1 cellular context compared by ENCODE assay signal in the genomic region with DNA sequence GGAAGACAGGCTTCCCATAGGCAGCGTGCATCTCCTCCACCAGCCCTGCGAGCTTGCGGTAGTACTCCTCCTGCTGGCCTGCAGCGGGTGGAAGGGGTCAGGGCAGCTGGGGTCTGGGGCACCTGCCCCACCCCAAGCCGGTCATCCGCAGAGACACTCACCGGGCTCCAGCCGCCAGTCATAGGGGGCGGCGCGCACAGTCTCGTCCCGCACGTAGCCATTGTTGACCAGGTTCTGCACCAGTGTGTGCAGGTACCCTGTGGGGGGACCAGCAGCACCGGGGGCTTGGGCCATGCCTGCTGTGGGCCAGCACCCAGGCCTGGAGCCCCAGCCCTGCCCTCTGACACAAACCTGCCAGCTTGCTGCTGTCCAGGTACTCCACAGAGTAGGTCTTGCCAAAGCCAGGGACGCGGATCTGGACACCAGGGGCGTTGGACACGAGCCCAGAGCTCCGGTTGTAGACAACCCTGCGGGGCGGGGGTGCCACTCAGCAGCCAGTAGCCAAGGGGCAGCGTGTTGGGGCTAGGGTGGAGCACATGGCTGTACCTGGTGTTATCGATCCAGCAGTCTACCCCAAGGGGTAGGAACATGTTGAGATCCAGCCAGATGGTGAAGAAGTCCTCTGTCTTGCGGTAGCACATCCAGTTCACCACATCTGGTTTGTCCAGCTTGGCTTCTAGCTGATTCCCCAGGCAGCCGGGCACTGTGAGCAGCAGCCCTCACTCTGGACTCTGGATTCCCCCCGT.
A peak's percentile ranks its signal among the peaks of the same experiment; 100 is the strongest.
TF ChIP-seq lines count a peak whose summit lies in the region.

No MANE protein-coding gene starts in this region.

TF ChIP-seq in HepG2, 621 proteins besides CTCF, POLR2A, EP300 and RAD21 (continued from another document and continues in another):
- TF ChIP-seq GMEB2 (CRISPR knock-in tag; IDR thresholded peaks at IDR 0.05; ENCODE audit: low read depth): no peak
- peak; percentile 47 for TF ChIP-seq ERF (CRISPR knock-in tag; IDR thresholded peaks at IDR 0.05)
- peak; percentile 39; the same call in 1 of the 2 replicates for TF ChIP-seq KMT2B (CRISPR knock-in tag; IDR thresholded peaks at IDR 0.05)
- TF ChIP-seq NR2F2 (IDR thresholded peaks at IDR 0.05; ENCODE audit: borderline replicate concordance, low read depth): no peak
- TF ChIP-seq, protein P1, sequence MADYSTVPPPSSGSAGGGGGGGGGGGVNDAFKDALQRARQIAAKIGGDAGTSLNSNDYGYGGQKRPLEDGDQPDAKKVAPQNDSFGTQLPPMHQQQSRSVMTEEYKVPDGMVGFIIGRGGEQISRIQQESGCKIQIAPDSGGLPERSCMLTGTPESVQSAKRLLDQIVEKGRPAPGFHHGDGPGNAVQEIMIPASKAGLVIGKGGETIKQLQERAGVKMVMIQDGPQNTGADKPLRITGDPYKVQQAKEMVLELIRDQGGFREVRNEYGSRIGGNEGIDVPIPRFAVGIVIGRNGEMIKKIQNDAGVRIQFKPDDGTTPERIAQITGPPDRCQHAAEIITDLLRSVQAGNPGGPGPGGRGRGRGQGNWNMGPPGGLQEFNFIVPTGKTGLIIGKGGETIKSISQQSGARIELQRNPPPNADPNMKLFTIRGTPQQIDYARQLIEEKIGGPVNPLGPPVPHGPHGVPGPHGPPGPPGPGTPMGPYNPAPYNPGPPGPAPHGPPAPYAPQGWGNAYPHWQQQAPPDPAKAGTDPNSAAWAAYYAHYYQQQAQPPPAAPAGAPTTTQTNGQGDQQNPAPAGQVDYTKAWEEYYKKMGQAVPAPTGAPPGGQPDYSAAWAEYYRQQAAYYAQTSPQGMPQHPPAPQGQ (CRISPR knock-in tag; IDR thresholded peaks at IDR 0.05; ENCODE audit: borderline replicate concordance): no peak
- peak; percentile 57; the same call in 1 of the 2 replicates for TF ChIP-seq IKZF5 (CRISPR knock-in tag; IDR thresholded peaks at IDR 0.05)
- 0 out of 2 replicates have a peak, but pooled peaks have one; percentile 15 for TF ChIP-seq KLF11 (CRISPR knock-in tag; IDR thresholded peaks at IDR 0.05)
- TF ChIP-seq, protein P2, sequence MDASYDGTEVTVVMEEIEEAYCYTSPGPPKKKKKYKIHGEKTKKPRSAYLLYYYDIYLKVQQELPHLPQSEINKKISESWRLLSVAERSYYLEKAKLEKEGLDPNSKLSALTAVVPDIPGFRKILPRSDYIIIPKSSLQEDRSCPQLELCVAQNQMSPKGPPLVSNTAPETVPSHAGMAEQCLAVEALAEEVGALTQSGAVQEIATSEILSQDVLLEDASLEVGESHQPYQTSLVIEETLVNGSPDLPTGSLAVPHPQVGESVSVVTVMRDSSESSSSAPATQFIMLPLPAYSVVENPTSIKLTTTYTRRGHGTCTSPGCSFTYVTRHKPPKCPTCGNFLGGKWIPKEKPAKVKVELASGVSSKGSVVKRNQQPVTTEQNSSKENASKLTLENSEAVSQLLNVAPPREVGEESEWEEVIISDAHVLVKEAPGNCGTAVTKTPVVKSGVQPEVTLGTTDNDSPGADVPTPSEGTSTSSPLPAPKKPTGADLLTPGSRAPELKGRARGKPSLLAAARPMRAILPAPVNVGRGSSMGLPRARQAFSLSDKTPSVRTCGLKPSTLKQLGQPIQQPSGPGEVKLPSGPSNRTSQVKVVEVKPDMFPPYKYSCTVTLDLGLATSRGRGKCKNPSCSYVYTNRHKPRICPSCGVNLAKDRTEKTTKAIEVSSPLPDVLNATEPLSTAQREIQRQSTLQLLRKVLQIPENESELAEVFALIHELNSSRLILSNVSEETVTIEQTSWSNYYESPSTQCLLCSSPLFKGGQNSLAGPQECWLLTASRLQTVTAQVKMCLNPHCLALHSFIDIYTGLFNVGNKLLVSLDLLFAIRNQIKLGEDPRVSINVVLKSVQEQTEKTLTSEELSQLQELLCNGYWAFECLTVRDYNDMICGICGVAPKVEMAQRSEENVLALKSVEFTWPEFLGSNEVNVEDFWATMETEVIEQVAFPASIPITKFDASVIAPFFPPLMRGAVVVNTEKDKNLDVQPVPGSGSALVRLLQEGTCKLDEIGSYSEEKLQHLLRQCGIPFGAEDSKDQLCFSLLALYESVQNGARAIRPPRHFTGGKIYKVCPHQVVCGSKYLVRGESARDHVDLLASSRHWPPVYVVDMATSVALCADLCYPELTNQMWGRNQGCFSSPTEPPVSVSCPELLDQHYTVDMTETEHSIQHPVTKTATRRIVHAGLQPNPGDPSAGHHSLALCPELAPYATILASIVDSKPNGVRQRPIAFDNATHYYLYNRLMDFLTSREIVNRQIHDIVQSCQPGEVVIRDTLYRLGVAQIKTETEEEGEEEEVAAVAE (CRISPR knock-in tag; IDR thresholded peaks at IDR 0.05; ENCODE audit: borderline replicate concordance): no peak; the same call in 1 of the 2 replicates
- no peak for TF ChIP-seq NFRKB (IDR thresholded peaks at IDR 0.05)
- TF ChIP-seq, protein P3, sequence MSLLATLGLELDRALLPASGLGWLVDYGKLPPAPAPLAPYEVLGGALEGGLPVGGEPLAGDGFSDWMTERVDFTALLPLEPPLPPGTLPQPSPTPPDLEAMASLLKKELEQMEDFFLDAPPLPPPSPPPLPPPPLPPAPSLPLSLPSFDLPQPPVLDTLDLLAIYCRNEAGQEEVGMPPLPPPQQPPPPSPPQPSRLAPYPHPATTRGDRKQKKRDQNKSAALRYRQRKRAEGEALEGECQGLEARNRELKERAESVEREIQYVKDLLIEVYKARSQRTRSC (CRISPR knock-in tag; IDR thresholded peaks at IDR 0.05; ENCODE audit: low read depth): peak; percentile 34; the same call in 1 of the 2 replicates
- no peak for TF ChIP-seq PCBP1 (IDR thresholded peaks at IDR 0.05; ENCODE audit: borderline replicate concordance, low read depth, low read length)
- no peak for TF ChIP-seq REXO4 (CRISPR knock-in tag; IDR thresholded peaks at IDR 0.05; ENCODE audit: borderline replicate concordance)
- no peak for TF ChIP-seq SMYD3 (CRISPR knock-in tag; IDR thresholded peaks at IDR 0.05)
- TF ChIP-seq MXD1 (CRISPR knock-in tag; IDR thresholded peaks at IDR 0.05): 0 out of 2 replicates have a peak, but pooled peaks have one; percentile 48
- peak; percentile 69; the same call in 1 of the 2 replicates for TF ChIP-seq ZNF136 (CRISPR knock-in tag; IDR thresholded peaks at IDR 0.05; ENCODE audit: low read depth)
- TF ChIP-seq ZNF800 (CRISPR knock-in tag; IDR thresholded peaks at IDR 0.05): no peak
- no peak for TF ChIP-seq SOX6 (IDR thresholded peaks at IDR 0.05)
- no peak for TF ChIP-seq SOX6 (CRISPR knock-in tag; IDR thresholded peaks at IDR 0.05)
- no peak for TF ChIP-seq TCF12 (IDR thresholded peaks at IDR 0.05)
- TF ChIP-seq TCF12 (CRISPR knock-in tag; IDR thresholded peaks at IDR 0.05): peak; percentile 32; the same call in 1 of the 2 replicates
- TF ChIP-seq, protein P4, sequence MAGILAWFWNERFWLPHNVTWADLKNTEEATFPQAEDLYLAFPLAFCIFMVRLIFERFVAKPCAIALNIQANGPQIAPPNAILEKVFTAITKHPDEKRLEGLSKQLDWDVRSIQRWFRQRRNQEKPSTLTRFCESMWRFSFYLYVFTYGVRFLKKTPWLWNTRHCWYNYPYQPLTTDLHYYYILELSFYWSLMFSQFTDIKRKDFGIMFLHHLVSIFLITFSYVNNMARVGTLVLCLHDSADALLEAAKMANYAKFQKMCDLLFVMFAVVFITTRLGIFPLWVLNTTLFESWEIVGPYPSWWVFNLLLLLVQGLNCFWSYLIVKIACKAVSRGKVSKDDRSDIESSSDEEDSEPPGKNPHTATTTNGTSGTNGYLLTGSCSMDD (CRISPR knock-in tag; IDR thresholded peaks at IDR 0.05): no peak
- peak; percentile 94; the same call in 1 of the 2 replicates for TF ChIP-seq ZBTB10 (CRISPR knock-in tag; IDR thresholded peaks at IDR 0.05; ENCODE audit: borderline replicate concordance)
- TF ChIP-seq MEIS2 (CRISPR knock-in tag; IDR thresholded peaks at IDR 0.05): peak; percentile 6; the same call in 1 of the 2 replicates
- no peak for TF ChIP-seq DR1 (CRISPR knock-in tag; IDR thresholded peaks at IDR 0.05)
- no peak for TF ChIP-seq DNMT1 (CRISPR knock-in tag; IDR thresholded peaks at IDR 0.05)
- TF ChIP-seq, protein P5, sequence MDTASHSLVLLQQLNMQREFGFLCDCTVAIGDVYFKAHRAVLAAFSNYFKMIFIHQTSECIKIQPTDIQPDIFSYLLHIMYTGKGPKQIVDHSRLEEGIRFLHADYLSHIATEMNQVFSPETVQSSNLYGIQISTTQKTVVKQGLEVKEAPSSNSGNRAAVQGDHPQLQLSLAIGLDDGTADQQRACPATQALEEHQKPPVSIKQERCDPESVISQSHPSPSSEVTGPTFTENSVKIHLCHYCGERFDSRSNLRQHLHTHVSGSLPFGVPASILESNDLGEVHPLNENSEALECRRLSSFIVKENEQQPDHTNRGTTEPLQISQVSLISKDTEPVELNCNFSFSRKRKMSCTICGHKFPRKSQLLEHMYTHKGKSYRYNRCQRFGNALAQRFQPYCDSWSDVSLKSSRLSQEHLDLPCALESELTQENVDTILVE (CRISPR knock-in tag; IDR thresholded peaks at IDR 0.05): 0 out of 2 replicates have a peak, but pooled peaks have one; percentile 18
- no peak for TF ChIP-seq RFX1 (IDR thresholded peaks at IDR 0.05)
- TF ChIP-seq ZNF687 (CRISPR knock-in tag; IDR thresholded peaks at IDR 0.05): peak; percentile 52
